20 cellular contexts compared by ENCODE assay signal in the genomic region with DNA sequence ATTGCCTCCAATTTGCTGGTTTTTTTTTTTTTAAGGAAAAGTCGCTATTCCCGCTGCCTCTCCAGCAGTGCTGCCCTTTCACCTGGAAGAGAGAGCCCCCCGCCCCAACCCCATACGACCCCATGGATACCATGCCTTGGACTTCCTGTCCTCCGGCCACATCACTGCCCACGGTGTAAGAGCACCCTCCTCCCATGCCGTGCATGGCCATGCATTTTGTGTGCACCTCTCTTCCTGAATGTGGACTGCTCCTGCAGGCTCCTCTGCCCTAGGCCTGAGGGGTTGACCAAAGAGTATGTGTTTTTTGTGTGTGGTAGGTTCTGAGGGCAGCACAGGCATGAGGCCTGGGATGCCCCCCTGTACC.
"Had no signal": no experiment of that assay in that cellular context is flagged by ENCODE, and none has a peak within 500 bp of the region (broad histone marks: within the 10 kb centered on the region; RNA-seq: fewer than 3 reads in every experiment).

No MANE protein-coding gene starts in this region.

- H3K27me3 ChIP-seq: gastrocnemius medialis, right atrium auricular region, suprapubic skin, thyroid gland, vagina had no signal

- FAIRE-seq: endometrium, keratinocyte, small intestine had no signal

- H3K4me3 Mint-ChIP-seq: immature natural killer cell; natural killer cell treated with Interleukin-12 subunit alpha and Interleukin-12 subunit beta and Interleukin-15 and Interleukin-18, amount 100 ng/mL, for 72 hours; type B pancreatic cell had no signal

- H3K27ac Mint-ChIP-seq: natural killer cell treated with Interleukin-12 subunit alpha and Interleukin-12 subunit beta and Interleukin-15 and Interleukin-18, amount 100 ng/mL, for 72 hours; type B pancreatic cell had no signal

- DNase-seq: effector memory CD4-positive, alpha-beta T cell; gastrocnemius medialis; glutamatergic neuron; immature natural killer cell; left cardiac atrium; mesenchymal stem cell; midbrain; posterior cingulate gyrus; small intestine; stimulated activated CD4-positive, alpha-beta T cell treated with anti-CD3 and anti-CD28 coated beads, Interleukin-2, amount 100 ng/mL, for 48 hours; stimulated activated naive CD4-positive, alpha-beta T cell treated with Interleukin-2 at 50 U/mL for 16 hours; thyroid gland had no signal

- ATAC-seq: esophagus mucosa; gastrocnemius medialis; left cardiac atrium; natural killer cell treated with Interleukin-12 subunit alpha and Interleukin-12 subunit beta and Interleukin-15 and Interleukin-18, amount 100 ng/mL, for 72 hours had no signal

- H3K9me3 Mint-ChIP-seq: immature natural killer cell; natural killer cell treated with Interleukin-12 subunit alpha and Interleukin-12 subunit beta and Interleukin-15 and Interleukin-18, amount 100 ng/mL, for 72 hours; type B pancreatic cell had no signal

- H3K27ac ChIP-seq: gastrocnemius medialis, right atrium auricular region, suprapubic skin, thyroid gland, vagina had no signal

- H3K4me3 ChIP-seq: gastrocnemius medialis, right atrium auricular region, suprapubic skin, thyroid gland, vagina had no signal

- H3K36me3 ChIP-seq: gastrocnemius medialis, right atrium auricular region, suprapubic skin, thyroid gland, vagina had no signal

- H3K9me3 ChIP-seq: gastrocnemius medialis, right atrium auricular region, suprapubic skin, thyroid gland, vagina had no signal

- H3K4me1 ChIP-seq: gastrocnemius medialis, right atrium auricular region, suprapubic skin, thyroid gland, vagina had no signal

- H3K36me3 Mint-ChIP-seq: natural killer cell treated with Interleukin-12 subunit alpha and Interleukin-12 subunit beta and Interleukin-15 and Interleukin-18, amount 100 ng/mL, for 72 hours; type B pancreatic cell had no signal
